8 cellular contexts compared by ENCODE assay signal in genomic region chr1:39026051-39026946, GRCh38. TPM values are rescaled to one million over a fixed set of nuclear protein-coding genes. Genes with fewer than 3 reads are reported as not detected.
DNase-seq lines count a peak whose midpoint lies in the region; ATAC-seq, FAIRE-seq and TF ChIP-seq lines count a peak whose summit lies in the region.

NDUFS5 (plus strand) TSS chr1:39026350; CDS start chr1:39028725, 2,375 bp downstream.

- peak; percentile 60 for FAIRE-seq in A204.1 (lab: Jason Lieb, UNC)

- intact Hi-C loops in breast epithelium (cut with DNase I; ENCODE audit: low total_unique reads), result no loop called here

- TF ChIP-seq CTCF in WERI-Rb-1 (IDR thresholded peaks at IDR 0.05; ENCODE audit: low read depth, low read length), result no peak
- no peak for TF ChIP-seq CTCF in breast epithelium (IDR thresholded peaks at IDR 0.05)

- H3K4me1 ChIP-seq in breast epithelium (no peaks in the 10 kb centered on the region), iPS-20b (ENCODE audit: insufficient read depth, low read length) (no peaks in the 10 kb centered on the region)

- H3K27ac ChIP-seq in WERI-Rb-1, result peak within 1 kb of the TSS; percentile 68
- peak within 1 kb of the TSS; percentile 95 to 97 for H3K27ac ChIP-seq in breast epithelium
- H3K27ac ChIP-seq in iPS-20b (ENCODE audit: low read length), result peak within 1 kb of the TSS; percentile 93
- H3K27ac ChIP-seq in skin epidermis, result peak within 1 kb of the TSS; percentile 36 to 97 (median 90)

- H3K9me3 ChIP-seq in WERI-Rb-1 (ENCODE audit: severe bottlenecking) (no peaks in the 10 kb centered on the region), breast epithelium (no peaks in the 10 kb centered on the region), iPS-20b (ENCODE audit: insufficient read depth, low read depth, low read length) (no peaks in the 10 kb centered on the region)

- ATAC-seq in GM18861 (IDR thresholded peaks at IDR 0.05; ENCODE audit: unreplicated experiment), result peak; percentile 58
- peak; percentile 76 for ATAC-seq in HG03103 (IDR thresholded peaks at IDR 0.05; ENCODE audit: low read depth, unreplicated experiment)

- H3K9ac ChIP-seq in iPS-20b (ENCODE audit: low read depth, low read length), result peak within 1 kb of the TSS; percentile 99

- H3K36me3 ChIP-seq in WERI-Rb-1 (peaks cover 31% of the 10 kb centered on the region), breast epithelium (no peaks in the 10 kb centered on the region), iPS-20b (ENCODE audit: insufficient read depth, low read depth, low read length) (peaks cover 30% of the 10 kb centered on the region)

- H3K4me3 ChIP-seq in WERI-Rb-1 (ENCODE audit: low read depth, low read length) (peak within 1 kb of the TSS; percentile 77), breast epithelium (peak within 1 kb of the TSS; percentile 75 to 81 (median 79)), iPS-20b (ENCODE audit: low read length) (peak within 1 kb of the TSS; percentile 100), skin epidermis (peak within 1 kb of the TSS; percentile 50 to 85 (median 69))

- peak; percentile 95 for TF ChIP-seq POLR2A in breast epithelium (IDR thresholded peaks at IDR 0.05)

- H3K27me3 ChIP-seq in WERI-Rb-1 (ENCODE audit: insufficient read depth, low read depth, severe bottlenecking) (no peaks in the 10 kb centered on the region), breast epithelium (no peaks in the 10 kb centered on the region), iPS-20b (ENCODE audit: insufficient read depth, low read length) (no peaks in the 10 kb centered on the region)

- DNase-seq in NCI-H2196 (lab: John Stamatoyannopoulos, UW; ENCODE audit: unreplicated experiment) (peak; percentile 90), WERI-Rb-1 (peak; percentile 90), breast epithelium (ENCODE audit: low spot score in 2 of 2) (peak; percentile 87 to 89)

RNA-seq across cellular contexts. Expression of gene NDUFS5, which starts in this region (rescaled TPM):
- total RNA-seq in breast epithelium, result 100 to 1,000 TPM; 299 to 582 (median 393) TPM

Comparison
In these comparisons a context has a peak if more than half of its experiments do, and no peak if none do; other contexts are left out.
1. Peak in every context shown above with its lines: DNase-seq, ATAC-seq, H3K4me3 ChIP-seq and H3K27ac ChIP-seq.